ENCODE assay signal across 8 cellular contexts in genomic region chr14:35404246-35404495, GRCh38. TPM values are rescaled to one million over a fixed set of nuclear protein-coding genes. Genes with fewer than 3 reads are reported as not detected.
DNase-seq lines count a peak whose midpoint lies in the region; ATAC-seq, FAIRE-seq and TF ChIP-seq lines count a peak whose summit lies in the region.

No MANE protein-coding gene starts in this region.

- no peak for TF ChIP-seq CTCF in keratinocyte (optimal IDR thresholded peaks at IDR 0.05 in 1 of 3, IDR thresholded peaks at IDR 0.05 in 1 of 3, conservative IDR thresholded peaks at IDR 0.05 in 1 of 3; ENCODE audit: extremely low read depth in 1 of 3, insufficient read depth in 2 of 3, low read length in 3 of 3)

- H3K9ac ChIP-seq in keratinocyte (ENCODE audit: control insufficient read depth, extremely low read depth, insufficient read depth, low read length) = peak overlapping the region; percentile 98

- peaks cover 7% of the 10 kb centered on the region for H3K9me1 ChIP-seq in keratinocyte (ENCODE audit: control insufficient read depth, extremely low read depth, insufficient read depth, low read length)

- under 1% methylated on average over 33 of the region's 33 CpGs for WGBS in thymus

- peaks cover 38% of the 10 kb centered on the region for H3K36me3 Mint-ChIP-seq in activated CD8-positive, alpha-beta memory T cell treated with anti-CD3 and anti-CD28 coated beads, Interleukin-2, amount 10 ng/mL, durations not matched to agents 7 days and 5 days
- H3K36me3 Mint-ChIP-seq in activated T-helper 1 cell treated with anti-CD3 and anti-CD28 coated beads, Interleukin-12 subunit alpha, Interleukin-12 subunit beta, Interleukin-2, Interleukin-4 antibody, amounts not matched to agents 30 ng/mL and 10 ng/mL and 1 ng/mL, durations not matched to agents 14 hours and 24 hours and 36 hours (ENCODE audit: low read depth) = peaks cover 41% of the 10 kb centered on the region

- FAIRE-seq in keratinocyte (lab: Jason Lieb, UNC) (no peak), urothelium cell line (lab: Jason Lieb, UNC) (no peak)

- peaks cover 16% of the 10 kb centered on the region for H4K20me1 ChIP-seq in keratinocyte (ENCODE audit: control insufficient read depth, extremely low read depth, insufficient read depth, low read length)

- peak overlapping the region; percentile 84 to 92 (median 90) for H3K4me3 ChIP-seq in keratinocyte (ENCODE audit: control insufficient read depth in 2 of 3, extremely low read depth in 1 of 3, insufficient read depth in 2 of 3, low read depth in 1 of 3, low read length in 3 of 3)
- peak overlapping the region; percentile 61 for H3K4me3 ChIP-seq in thymus (ENCODE audit: low read length)

- H3K27me3 Mint-ChIP-seq in activated CD8-positive, alpha-beta memory T cell treated with anti-CD3 and anti-CD28 coated beads, Interleukin-2, amount 10 ng/mL, durations not matched to agents 7 days and 5 days = no peaks in the 10 kb centered on the region
- H3K27me3 Mint-ChIP-seq in activated T-helper 1 cell treated with anti-CD3 and anti-CD28 coated beads, Interleukin-12 subunit alpha, Interleukin-12 subunit beta, Interleukin-2, Interleukin-4 antibody, amounts not matched to agents 30 ng/mL and 10 ng/mL and 1 ng/mL, durations not matched to agents 14 hours and 24 hours and 36 hours (ENCODE audit: insufficient read depth) = no peaks in the 10 kb centered on the region

- peaks cover 13 to 31% of the 10 kb centered on the region in 2 experiments for H3K36me3 ChIP-seq in keratinocyte (ENCODE audit: control insufficient read depth in 2 of 2, extremely low read depth in 1 of 2, insufficient read depth in 2 of 2, low read length in 2 of 2)
- peaks cover 27% of the 10 kb centered on the region for H3K36me3 ChIP-seq in thymus (ENCODE audit: control insufficient read depth, insufficient read depth)

- dilution Hi-C loops in keratinocyte (cut with MboI; ENCODE audit: extremely low pct_ligation_motif_present, low sequenced_read_pairs) = no loop called here

- no peak for DNase-seq in activated CD8-positive, alpha-beta memory T cell treated with anti-CD3 and anti-CD28 coated beads, Interleukin-2, amount 10 ng/mL, durations not matched to agents 7 days and 5 days
- no peak for DNase-seq in activated CD8-positive, alpha-beta memory T cell treated with anti-CD3 and anti-CD28 coated beads, Interleukin-2, amount 50 U/mL, for 48 hours
- DNase-seq in activated T-helper 1 cell treated with anti-CD3 and anti-CD28 coated beads, Interleukin-12 subunit alpha, Interleukin-12 subunit beta, Interleukin-2, Interleukin-4 antibody, amounts not matched to agents 30 ng/mL and 10 ng/mL and 1 ng/mL, durations not matched to agents 14 hours and 24 hours and 36 hours (ENCODE audit: low spot score) = no peak
- DNase-seq in keratinocyte (ENCODE audit: low read depth, low spot score) = no peak
- DNase-seq in EL = no peak
- no peak for DNase-seq in urothelium cell line (ENCODE audit: low spot score)
- DNase-seq in NCI-H774 (lab: John Stamatoyannopoulos, UW) = no peak

- peaks cover 43% of the 10 kb centered on the region for H3K4me1 ChIP-seq in keratinocyte (ENCODE audit: control insufficient read depth, extremely low read depth, insufficient read depth, low read length)
- peaks cover 16% of the 10 kb centered on the region for H3K4me1 ChIP-seq in thymus (ENCODE audit: control insufficient read depth, insufficient read depth, low read length)

- H3K9me3 ChIP-seq in keratinocyte (ENCODE audit: control insufficient read depth, low read depth, low read length) (no peaks in the 10 kb centered on the region), thymus (ENCODE audit: control insufficient read depth) (no peaks in the 10 kb centered on the region)

- H3K9me3 Mint-ChIP-seq in activated CD8-positive, alpha-beta memory T cell treated with anti-CD3 and anti-CD28 coated beads, Interleukin-2, amount 10 ng/mL, durations not matched to agents 7 days and 5 days (ENCODE audit: low read depth) = no peaks in the 10 kb centered on the region
- no peaks in the 10 kb centered on the region for H3K9me3 Mint-ChIP-seq in activated T-helper 1 cell treated with anti-CD3 and anti-CD28 coated beads, Interleukin-12 subunit alpha, Interleukin-12 subunit beta, Interleukin-2, Interleukin-4 antibody, amounts not matched to agents 30 ng/mL and 10 ng/mL and 1 ng/mL, durations not matched to agents 14 hours and 24 hours and 36 hours

- H3K27ac ChIP-seq in keratinocyte (ENCODE audit: control insufficient read depth, insufficient read depth, low read length) (peak overlapping the region; percentile 94), thymus (ENCODE audit: low read depth) (peak overlapping the region; percentile 91)

- no peak for ATAC-seq in activated CD8-positive, alpha-beta memory T cell treated with anti-CD3 and anti-CD28 coated beads, Interleukin-2, amount 10 ng/mL, durations not matched to agents 7 days and 5 days

- peaks cover 15% of the 10 kb centered on the region for H3K79me2 ChIP-seq in keratinocyte (ENCODE audit: control insufficient read depth, insufficient read depth, low read length)

- peak overlapping the region; percentile 84 for H3K4me3 Mint-ChIP-seq in activated CD8-positive, alpha-beta memory T cell treated with anti-CD3 and anti-CD28 coated beads, Interleukin-2, amount 10 ng/mL, durations not matched to agents 7 days and 5 days
- peak overlapping the region; percentile 96 for H3K4me3 Mint-ChIP-seq in activated T-helper 1 cell treated with anti-CD3 and anti-CD28 coated beads, Interleukin-12 subunit alpha, Interleukin-12 subunit beta, Interleukin-2, Interleukin-4 antibody, amounts not matched to agents 30 ng/mL and 10 ng/mL and 1 ng/mL, durations not matched to agents 14 hours and 24 hours and 36 hours

- peak overlapping the region; percentile 32 for H3K4me2 ChIP-seq in keratinocyte (ENCODE audit: control insufficient read depth, extremely low read depth, insufficient read depth, low read depth, low read length)

- intact Hi-C loops in activated T-helper 1 cell treated with anti-CD3 and anti-CD28 coated beads, Interleukin-12 subunit alpha, Interleukin-12 subunit beta, Interleukin-2, Interleukin-4 antibody, amounts not matched to agents 30 ng/mL and 10 ng/mL and 1 ng/mL, durations not matched to agents 14 hours and 24 hours and 36 hours (cut with micrococcal nuclease) = loop anchor here (1.0 to 2.0 kb wide), 11 partner anchors 12 to 531 kb away; partner anchors contain the start of genes FAM177A1, PRORP, PSMA6 and SRP54

- H2AFZ ChIP-seq in keratinocyte (ENCODE audit: control insufficient read depth, low read length) = no peak overlapping the region

- H3K4me1 Mint-ChIP-seq in activated CD8-positive, alpha-beta memory T cell treated with anti-CD3 and anti-CD28 coated beads, Interleukin-2, amount 10 ng/mL, durations not matched to agents 7 days and 5 days = peaks cover 56% of the 10 kb centered on the region
- peaks cover 41% of the 10 kb centered on the region for H3K4me1 Mint-ChIP-seq in activated T-helper 1 cell treated with anti-CD3 and anti-CD28 coated beads, Interleukin-12 subunit alpha, Interleukin-12 subunit beta, Interleukin-2, Interleukin-4 antibody, amounts not matched to agents 30 ng/mL and 10 ng/mL and 1 ng/mL, durations not matched to agents 14 hours and 24 hours and 36 hours (ENCODE audit: low read depth)

- H3K27me3 ChIP-seq in keratinocyte (ENCODE audit: control insufficient read depth, extremely low read depth, insufficient read depth, low read length) (no peaks in the 10 kb centered on the region), thymus (ENCODE audit: control insufficient read depth, insufficient read depth) (no peaks in the 10 kb centered on the region)

- CTCF ChIA-PET in activated CD8-positive, alpha-beta memory T cell treated with anti-CD3 and anti-CD28 coated beads, Interleukin-2, amount 10 ng/mL, durations not matched to agents 7 days and 5 days (lab: Charles Lee) = interaction anchor here (0.6 to 6.5 kb wide), 30 partner anchors 10 to 573 kb away, joined by 3 to 80 read pairs (median 5); partner anchors contain the start of genes FAM177A1, PPP2R3C, PRORP and PSMA6

- H3K27ac Mint-ChIP-seq in activated CD8-positive, alpha-beta memory T cell treated with anti-CD3 and anti-CD28 coated beads, Interleukin-2, amount 10 ng/mL, durations not matched to agents 7 days and 5 days = peak overlapping the region; percentile 95
- peak overlapping the region; percentile 98 for H3K27ac Mint-ChIP-seq in activated T-helper 1 cell treated with anti-CD3 and anti-CD28 coated beads, Interleukin-12 subunit alpha, Interleukin-12 subunit beta, Interleukin-2, Interleukin-4 antibody, amounts not matched to agents 30 ng/mL and 10 ng/mL and 1 ng/mL, durations not matched to agents 14 hours and 24 hours and 36 hours

RNA-seq across cellular contexts. Expression of gene NFKBIA, which starts 0.4 kb away (rescaled TPM):
- 100 to 1,000 TPM in 1 of 2 experiments, 10 to 100 TPM in 1; 82.9 to 245 TPM for total RNA-seq in activated CD8-positive, alpha-beta memory T cell treated with anti-CD3 and anti-CD28 coated beads, Interleukin-2, amount 10 ng/mL, durations not matched to agents 7 days and 5 days
- 591 and 599 TPM in 2 replicates for total RNA-seq in activated T-helper 1 cell treated with anti-CD3 and anti-CD28 coated beads, Interleukin-12 subunit alpha, Interleukin-12 subunit beta, Interleukin-2, Interleukin-4 antibody, amounts not matched to agents 30 ng/mL and 10 ng/mL and 1 ng/mL, durations not matched to agents 14 hours and 24 hours and 36 hours
- polyA plus RNA-seq in keratinocyte (35.2 to 123 TPM (median 92.6 TPM) in 3 replicates), thymus (241 TPM)
- polyA plus RNA-seq in keratinocyte (2011; ENCODE audit: low read depth) = 199 TPM
- 33.0 and 56.7 TPM in 2 replicates for polyA plus RNA-seq in keratinocyte (2011; cell fraction: cytosol; rRNA removed)
- polyA plus RNA-seq in keratinocyte (2011; cell fraction: nucleus; rRNA removed) = 250 and 467 TPM in 2 replicates
- 30.3 and 200 TPM in 2 replicates for polyA plus RNA-seq in keratinocyte (2012; ENCODE audit: low replicate concordance)
- 122 to 241 TPM (median 215 TPM) in 3 replicates for polyA minus RNA-seq in keratinocyte
- polyA minus RNA-seq in keratinocyte (2011; cell fraction: cytosol; rRNA and poly(A)+ RNA removed) = 85.2 TPM
- polyA minus RNA-seq in keratinocyte (2011; cell fraction: nucleus; rRNA and poly(A)+ RNA removed) = 232 and 287 TPM in 2 replicates
